17 cellular contexts compared by ENCODE assay signal in genomic region chr22:28021116-28021997, GRCh38.
DNase-seq lines count a peak whose midpoint lies in the region; ATAC-seq, FAIRE-seq and TF ChIP-seq lines count a peak whose summit lies in the region.
"Had no signal": no experiment of that assay in that cellular context is flagged by ENCODE, and none has a peak within 500 bp of the region (broad histone marks: within the 10 kb centered on the region; RNA-seq: fewer than 3 reads in every experiment).

No MANE protein-coding gene starts in this region.

- H3K56ac ChIP-seq in H1 (replicated peaks; ENCODE audit: insufficient read length, low read depth, low read length) = no peak overlapping the region

- no peak for TF ChIP-seq POLR2A in H1 (IDR thresholded peaks at IDR 0.05; ENCODE audit: control extremely low read depth in 1 of 2, low read depth in 2 of 2, low read length in 2 of 2)

- H4K91ac ChIP-seq in H1 (replicated peaks; ENCODE audit: insufficient read length, low read length) = no peak overlapping the region

- H3K23ac ChIP-seq in H1 (ENCODE audit: insufficient read length) = no peak overlapping the region

- no peak for TF ChIP-seq CTCF in H1 (IDR thresholded peaks at IDR 0.05; ENCODE audit: control extremely low read depth in 1 of 3, insufficient read depth in 1 of 3, low read depth in 1 of 3, low read length in 3 of 3)
- TF ChIP-seq CTCF in omental fat pad (IDR thresholded peaks at IDR 0.05) = no peak

- no peaks in the 10 kb centered on the region for H3K79me2 ChIP-seq in H1 (ENCODE audit: control insufficient read depth in 1 of 2, insufficient read depth in 2 of 2, low read length in 2 of 2)

- no peak overlapping the region for H2BK120ac ChIP-seq in H1 (replicated peaks; ENCODE audit: low read depth, low read length)

- CTCF ChIA-PET in H1 (lab: Charles Lee; ENCODE audit: partially characterized antibody) = interaction anchor here (0.7 to 5.3 kb wide), 21 partner anchors 8 to 580 kb away, joined by 3 to 48 read pairs (median 5); no protein-coding TSS in a partner anchor

- H3K4me3 ChIP-seq in right cardiac atrium (ENCODE audit: low read length) (no peak overlapping the region), H1 (ENCODE audit: extremely low read depth in 1 of 4, insufficient read depth in 2 of 4, low read depth in 3 of 4, low read length in 4 of 4) (no peak overlapping the region)
- H3K4me3 ChIP-seq: PC-9, transverse colon had no signal

- no peak overlapping the region for H2BK5ac ChIP-seq in H1 (ENCODE audit: low read depth, low read length)

- H2BK20ac ChIP-seq in H1 (ENCODE audit: low read length) = no peak overlapping the region

- H2AK5ac ChIP-seq in H1 (ENCODE audit: low read depth, low read length) = no peak overlapping the region; the same call in 1 of the 2 replicates

- peaks cover 0 to 1% of the 10 kb centered on the region in 2 experiments for H4K20me1 ChIP-seq in H1 (replicated peaks in 1 of 2; ENCODE audit: control insufficient read depth in 1 of 2, insufficient read depth in 2 of 2, low read length in 2 of 2)

- TF ChIP-seq RAD21 in H1 (IDR thresholded peaks at IDR 0.05 in 1 of 2, conservative IDR thresholded peaks at IDR 0.05 in 1 of 2; ENCODE audit: low read depth in 2 of 2, low read length in 2 of 2) = no peak

- POLR2A ChIA-PET in H1 (lab: Charles Lee; ENCODE audit: partially characterized antibody) = no interaction called here

- H3K36me3 ChIP-seq in H1 (ENCODE audit: control insufficient read depth in 2 of 4, insufficient read depth in 4 of 4, low read length in 3 of 4) = no peaks in the 10 kb centered on the region
- H3K36me3 ChIP-seq: transverse colon had no signal

- H3K4ac ChIP-seq in H1 (replicated peaks; ENCODE audit: insufficient read length, low read depth, low read length) = no peak overlapping the region

- H3K4me1 ChIP-seq in right cardiac atrium (ENCODE audit: control insufficient read depth, insufficient read depth, low read length) (peaks cover 7% of the 10 kb centered on the region), H1 (replicated peaks in 1 of 4; ENCODE audit: control insufficient read depth in 3 of 4, insufficient read depth in 4 of 4, low read length in 3 of 4) (peaks cover 0 to 6% (median under 1%) of the 10 kb centered on the region in 4 experiments; a peak in 3 of 7 replicates)

- H3K27me3 ChIP-seq in right cardiac atrium (ENCODE audit: control insufficient read depth, insufficient read depth) = no peaks in the 10 kb centered on the region
- no peaks in the 10 kb centered on the region for H3K27me3 ChIP-seq in H1 (replicated peaks in 1 of 4; ENCODE audit: control insufficient read depth in 3 of 4, extremely low read depth in 1 of 4, insufficient read depth in 3 of 4, low read length in 3 of 4)
- H3K27me3 ChIP-seq: transverse colon had no signal

- intact Hi-C loops in cardiac septum (cut with DNase I) = loop anchor here (2.0 kb wide), 1 partner anchor 571 kb away; no protein-coding TSS in a partner anchor
- intact Hi-C loops in right cardiac atrium (cut with DNase I) = loop anchor here in 3 of 4 donors (5.0 to 10.0 kb wide), 3 partner anchors 571 to 576 kb away; no protein-coding TSS in a partner anchor

- ATAC-seq in right cardiac atrium (no peak), omental fat pad (ENCODE audit: low FRiP score) (no peak), HG03520 (IDR thresholded peaks at IDR 0.05; ENCODE audit: unreplicated experiment) (no peak)

- no peak overlapping the region for H3K18ac ChIP-seq in H1 (ENCODE audit: extremely low read depth, low read length)

- WGBS in right cardiac atrium = 87% methylated on average over 15 of the region's 15 CpGs
- 92% methylated on average over 15 of the region's 15 CpGs; no CpG with 5 or more reads in 1 of the 2 experiments for WGBS in H1 (ENCODE audit: extremely low coverage in 1 of 2, insufficient coverage in 1 of 2, insufficient read length in 1 of 2, insufficient replicate concordance in 2 of 2, low coverage in 1 of 2, low lambda C conversion rate in 2 of 2, missing lambda C conversion rate in 1 of 2), 2 experiments

- no peaks in the 10 kb centered on the region for H3K23me2 ChIP-seq in H1 (ENCODE audit: low read depth, low read length)

- no peaks in the 10 kb centered on the region for H3K9me3 ChIP-seq in right cardiac atrium (ENCODE audit: control insufficient read depth, low read length)
- H3K9me3 ChIP-seq in H1 (ENCODE audit: insufficient read depth in 2 of 2, low read depth in 1 of 2, low read length in 1 of 2) = no peaks in the 10 kb centered on the region
- H3K9me3 ChIP-seq: Caco-2, transverse colon had no signal

- no peak overlapping the region for H2BK12ac ChIP-seq in H1 (ENCODE audit: low read depth, low read length)

- H3K14ac ChIP-seq in H1 (ENCODE audit: insufficient read length) = no peak overlapping the region

- no peak overlapping the region for H3K9ac ChIP-seq in H1 (replicated peaks in 1 of 4; ENCODE audit: extremely low read depth in 1 of 4, low read depth in 3 of 4, low read length in 3 of 4)

- H2AFZ ChIP-seq in H1 (ENCODE audit: low read length) = no peak overlapping the region
- H2AFZ ChIP-seq: PC-9 had no signal

- no peak for FAIRE-seq in H1 (lab: Jason Lieb, UNC)
- FAIRE-seq: islet of Langerhans had no signal

- no peak overlapping the region for H3K4me2 ChIP-seq in H1 (ENCODE audit: insufficient read depth in 1 of 2, low read depth in 2 of 2, low read length in 2 of 2)
- H3K4me2 ChIP-seq: PC-9 had no signal

- H4K5ac ChIP-seq in H1 (ENCODE audit: insufficient read length, low read depth, low read length) = no peak overlapping the region

- DNase-seq in cardiac septum (ENCODE audit: low spot score) (peak; percentile 66), right cardiac atrium (no peak), H1 (ENCODE audit: low read depth in 1 of 2, low spot score in 2 of 2) (no peak), omental fat pad (ENCODE audit: low spot score) (peak; percentile 13), ureter (ENCODE audit: low spot score) (peak; percentile 39), GF-D8 (lab: John Stamatoyannopoulos, UW) (no peak), NCI-H2227 treated with DMSO at 0.1 percent for 48 hours (lab: John Stamatoyannopoulos, UW) (no peak)
- DNase-seq: activated B cell treated with CpG ODN at 0.5 μM for 24 hours; Caco-2; GDM1; NCI-H1436 treated with DMSO at 0.1 percent for 48 hours; PC-9; stimulated activated CD4-positive, alpha-beta T cell treated with anti-CD3 and anti-CD28 coated beads, Interleukin-2, amount 100 ng/mL, for 48 hours; transverse colon had no signal

- no peak for TF ChIP-seq EP300 in H1 (IDR thresholded peaks at IDR 0.05; ENCODE audit: borderline replicate concordance in 1 of 2, low read depth in 2 of 2, low read length in 2 of 2)

- H3K79me1 ChIP-seq in H1 (ENCODE audit: low read depth, low read length) = no peaks in the 10 kb centered on the region

- no peak overlapping the region for H3K27ac ChIP-seq in right cardiac atrium (ENCODE audit: low read length)
- no peak overlapping the region for H3K27ac ChIP-seq in H1 (ENCODE audit: low read depth, low read length)
- H3K27ac ChIP-seq: epithelial cell of prostate, PC-9 had no signal

- peak overlapping the region; percentile 23; the same call in 1 of the 2 replicates for H4K8ac ChIP-seq in H1 (ENCODE audit: extremely low read depth, insufficient read depth, low read length)

- H2BK15ac ChIP-seq in H1 (ENCODE audit: low read length) = no peak overlapping the region

TF ChIP-seq in H1, 55 proteins besides CTCF, POLR2A, EP300 and RAD21:
- TF ChIP-seq GABPA (IDR thresholded peaks at IDR 0.05; ENCODE audit: borderline replicate concordance, insufficient read depth, low read length) (no peak), RFX5 (IDR thresholded peaks at IDR 0.05; ENCODE audit: borderline replicate concordance, low read depth, low read length) (no peak), HDAC6 (IDR thresholded peaks at IDR 0.05; ENCODE audit: low read depth, low read length) (no peak), CREB1 (IDR thresholded peaks at IDR 0.05) (no peak), TBP (IDR thresholded peaks at IDR 0.05; ENCODE audit: low read depth, low read length) (no peak), JUND (IDR thresholded peaks at IDR 0.05; ENCODE audit: low read length) (no peak), TEAD4 (IDR thresholded peaks at IDR 0.05; ENCODE audit: low read depth, low read length) (no peak), MAFK (IDR thresholded peaks at IDR 0.05; ENCODE audit: low read depth, low read length) (no peak), SIX5 (IDR thresholded peaks at IDR 0.05; ENCODE audit: low read depth, low read length) (no peak), HDAC2 (IDR thresholded peaks at IDR 0.05; ENCODE audit: borderline replicate concordance in 1 of 2, low read depth in 2 of 2, low read length in 2 of 2) (no peak), CHD2 (IDR thresholded peaks at IDR 0.05; ENCODE audit: low read length) (no peak)
- TF ChIP-seq, protein P1, sequence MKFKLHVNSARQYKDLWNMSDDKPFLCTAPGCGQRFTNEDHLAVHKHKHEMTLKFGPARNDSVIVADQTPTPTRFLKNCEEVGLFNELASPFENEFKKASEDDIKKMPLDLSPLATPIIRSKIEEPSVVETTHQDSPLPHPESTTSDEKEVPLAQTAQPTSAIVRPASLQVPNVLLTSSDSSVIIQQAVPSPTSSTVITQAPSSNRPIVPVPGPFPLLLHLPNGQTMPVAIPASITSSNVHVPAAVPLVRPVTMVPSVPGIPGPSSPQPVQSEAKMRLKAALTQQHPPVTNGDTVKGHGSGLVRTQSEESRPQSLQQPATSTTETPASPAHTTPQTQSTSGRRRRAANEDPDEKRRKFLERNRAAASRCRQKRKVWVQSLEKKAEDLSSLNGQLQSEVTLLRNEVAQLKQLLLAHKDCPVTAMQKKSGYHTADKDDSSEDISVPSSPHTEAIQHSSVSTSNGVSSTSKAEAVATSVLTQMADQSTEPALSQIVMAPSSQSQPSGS (IDR thresholded peaks at IDR 0.05; ENCODE audit: low read length) = no peak

Comparison
In these comparisons a context has a peak if more than half of its experiments do, and no peak if none do; other contexts are left out.
1. DNase-seq: peak in cardiac septum (single experiment), omental fat pad (single experiment) and ureter (single experiment); none in right cardiac atrium (0 of 3), H1 (0 of 2), GF-D8 (single experiment) and NCI-H2227 treated with DMSO at 0.1 percent for 48 hours (single experiment).